In the genomic region with DNA sequence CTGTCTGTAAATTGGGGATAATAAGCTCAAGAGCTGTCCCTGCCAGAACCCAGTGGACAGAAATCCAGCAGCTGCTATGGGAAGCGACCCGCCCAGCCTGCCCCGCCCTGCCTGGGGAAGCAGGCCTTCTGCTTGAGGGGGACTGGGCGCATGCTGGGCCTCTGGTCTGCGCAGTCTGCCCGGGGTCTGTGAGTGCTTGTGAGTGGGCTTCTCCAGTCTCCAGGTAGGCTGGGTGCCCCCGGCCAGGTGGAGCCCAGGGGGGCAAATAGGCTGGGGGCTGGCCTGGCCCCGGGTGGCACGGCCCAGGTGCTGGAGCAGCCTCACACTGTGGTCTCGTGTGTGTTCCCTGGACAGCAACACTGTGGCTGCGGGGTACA, we compare ENCODE assay signal across 1 cellular context.
TF ChIP-seq lines count a peak whose summit lies in the region.

No MANE protein-coding gene starts in this region.

TF ChIP-seq in HCT116, 20 proteins besides CTCF, POLR2A, EP300 and RAD21:
- TF ChIP-seq EZH2 (IDR thresholded peaks at IDR 0.05) (no peak), ELF1 (IDR thresholded peaks at IDR 0.05; ENCODE audit: borderline replicate concordance, low read depth) (no peak), YY1 (IDR thresholded peaks at IDR 0.05; ENCODE audit: extremely low read depth, insufficient replicate concordance, low read depth, low read length) (no peak), JUND (IDR thresholded peaks at IDR 0.05) (no peak), SIN3A (IDR thresholded peaks at IDR 0.05; ENCODE audit: low read depth) (no peak), SRF (IDR thresholded peaks at IDR 0.05; ENCODE audit: low read depth) (no peak), EGR1 (IDR thresholded peaks at IDR 0.05; ENCODE audit: low read depth) (no peak), ZFX (IDR thresholded peaks at IDR 0.05) (no peak), SP1 (IDR thresholded peaks at IDR 0.05; ENCODE audit: low read depth) (no peak), CEBPB (IDR thresholded peaks at IDR 0.05; ENCODE audit: low read depth) (no peak), TCF7L2 (IDR thresholded peaks at IDR 0.05; ENCODE audit: borderline replicate concordance, extremely low read depth, insufficient read depth, insufficient read length) (no peak), CBX3 (IDR thresholded peaks at IDR 0.05; ENCODE audit: low read depth) (no peak), ZNF274 (IDR thresholded peaks at IDR 0.05; ENCODE audit: low read depth, low read length) (no peak), POLR2AphosphoS5 (IDR thresholded peaks at IDR 0.05; ENCODE audit: low read depth, low read length) (no peak)
- TF ChIP-seq, protein P1, sequence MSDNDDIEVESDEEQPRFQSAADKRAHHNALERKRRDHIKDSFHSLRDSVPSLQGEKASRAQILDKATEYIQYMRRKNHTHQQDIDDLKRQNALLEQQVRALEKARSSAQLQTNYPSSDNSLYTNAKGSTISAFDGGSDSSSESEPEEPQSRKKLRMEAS (IDR thresholded peaks at IDR 0.05): no peak
- TF ChIP-seq, protein P2, sequence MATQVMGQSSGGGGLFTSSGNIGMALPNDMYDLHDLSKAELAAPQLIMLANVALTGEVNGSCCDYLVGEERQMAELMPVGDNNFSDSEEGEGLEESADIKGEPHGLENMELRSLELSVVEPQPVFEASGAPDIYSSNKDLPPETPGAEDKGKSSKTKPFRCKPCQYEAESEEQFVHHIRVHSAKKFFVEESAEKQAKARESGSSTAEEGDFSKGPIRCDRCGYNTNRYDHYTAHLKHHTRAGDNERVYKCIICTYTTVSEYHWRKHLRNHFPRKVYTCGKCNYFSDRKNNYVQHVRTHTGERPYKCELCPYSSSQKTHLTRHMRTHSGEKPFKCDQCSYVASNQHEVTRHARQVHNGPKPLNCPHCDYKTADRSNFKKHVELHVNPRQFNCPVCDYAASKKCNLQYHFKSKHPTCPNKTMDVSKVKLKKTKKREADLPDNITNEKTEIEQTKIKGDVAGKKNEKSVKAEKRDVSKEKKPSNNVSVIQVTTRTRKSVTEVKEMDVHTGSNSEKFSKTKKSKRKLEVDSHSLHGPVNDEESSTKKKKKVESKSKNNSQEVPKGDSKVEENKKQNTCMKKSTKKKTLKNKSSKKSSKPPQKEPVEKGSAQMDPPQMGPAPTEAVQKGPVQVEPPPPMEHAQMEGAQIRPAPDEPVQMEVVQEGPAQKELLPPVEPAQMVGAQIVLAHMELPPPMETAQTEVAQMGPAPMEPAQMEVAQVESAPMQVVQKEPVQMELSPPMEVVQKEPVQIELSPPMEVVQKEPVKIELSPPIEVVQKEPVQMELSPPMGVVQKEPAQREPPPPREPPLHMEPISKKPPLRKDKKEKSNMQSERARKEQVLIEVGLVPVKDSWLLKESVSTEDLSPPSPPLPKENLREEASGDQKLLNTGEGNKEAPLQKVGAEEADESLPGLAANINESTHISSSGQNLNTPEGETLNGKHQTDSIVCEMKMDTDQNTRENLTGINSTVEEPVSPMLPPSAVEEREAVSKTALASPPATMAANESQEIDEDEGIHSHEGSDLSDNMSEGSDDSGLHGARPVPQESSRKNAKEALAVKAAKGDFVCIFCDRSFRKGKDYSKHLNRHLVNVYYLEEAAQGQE (IDR thresholded peaks at IDR 0.05; ENCODE audit: low read depth): no peak
TF ChIP-seq in HCT116: peak in this region for 0.
